Comparison of ENCODE assay signal across 1 cellular context in the genomic region with DNA sequence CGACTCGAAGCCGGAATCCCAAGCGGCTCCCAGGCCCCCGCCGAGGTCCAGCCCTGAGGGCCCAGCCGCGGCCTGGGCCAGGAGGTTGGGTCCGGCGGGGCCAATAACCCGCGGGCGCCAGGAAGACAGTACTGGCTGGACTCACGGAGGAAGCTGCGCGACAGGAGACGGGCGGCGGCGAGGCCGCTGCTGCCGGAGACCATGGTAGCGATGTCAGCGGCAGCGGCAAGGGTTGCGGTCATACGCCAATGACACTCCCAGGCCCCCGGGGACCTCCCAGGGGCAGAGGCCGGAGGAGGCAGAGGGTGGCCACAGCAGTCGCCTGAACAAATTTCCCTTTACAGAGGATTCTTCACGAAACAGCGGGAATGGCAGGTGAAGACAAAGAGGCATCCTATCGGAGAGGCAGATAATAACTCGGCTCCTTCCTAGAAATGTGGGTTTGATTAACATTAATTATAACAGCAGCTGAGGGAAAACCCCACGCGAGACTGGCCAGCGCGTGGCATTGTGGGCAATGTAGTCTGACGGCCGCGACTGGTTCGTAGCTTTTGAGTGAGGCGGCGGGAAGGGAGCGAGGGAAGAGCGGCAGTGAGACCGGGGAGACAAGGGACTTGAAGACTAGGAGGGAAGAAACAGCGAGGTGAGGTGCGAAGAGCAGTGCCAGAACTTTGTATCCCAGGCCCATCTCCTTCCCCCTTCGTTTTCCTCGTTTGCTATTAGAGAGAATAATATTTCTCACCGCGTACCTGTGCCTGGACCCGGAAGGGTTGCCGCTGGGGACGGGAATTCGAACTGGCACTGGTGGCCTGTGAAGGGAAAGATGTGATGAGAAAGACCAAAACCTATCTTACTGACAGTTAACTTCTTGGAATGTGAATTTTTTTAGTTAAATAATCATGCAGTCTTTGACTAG.
TF ChIP-seq lines count a peak whose summit lies in the region.

A gene (minus strand): TSS at position 253 of the 916 bp plus-strand sequence. CDS start 11 bp downstream, at position 242.

TF ChIP-seq in HepG2, 621 proteins besides CTCF, POLR2A, EP300 and RAD21 (continued from another document and continues in another):
- TF ChIP-seq, protein P1, sequence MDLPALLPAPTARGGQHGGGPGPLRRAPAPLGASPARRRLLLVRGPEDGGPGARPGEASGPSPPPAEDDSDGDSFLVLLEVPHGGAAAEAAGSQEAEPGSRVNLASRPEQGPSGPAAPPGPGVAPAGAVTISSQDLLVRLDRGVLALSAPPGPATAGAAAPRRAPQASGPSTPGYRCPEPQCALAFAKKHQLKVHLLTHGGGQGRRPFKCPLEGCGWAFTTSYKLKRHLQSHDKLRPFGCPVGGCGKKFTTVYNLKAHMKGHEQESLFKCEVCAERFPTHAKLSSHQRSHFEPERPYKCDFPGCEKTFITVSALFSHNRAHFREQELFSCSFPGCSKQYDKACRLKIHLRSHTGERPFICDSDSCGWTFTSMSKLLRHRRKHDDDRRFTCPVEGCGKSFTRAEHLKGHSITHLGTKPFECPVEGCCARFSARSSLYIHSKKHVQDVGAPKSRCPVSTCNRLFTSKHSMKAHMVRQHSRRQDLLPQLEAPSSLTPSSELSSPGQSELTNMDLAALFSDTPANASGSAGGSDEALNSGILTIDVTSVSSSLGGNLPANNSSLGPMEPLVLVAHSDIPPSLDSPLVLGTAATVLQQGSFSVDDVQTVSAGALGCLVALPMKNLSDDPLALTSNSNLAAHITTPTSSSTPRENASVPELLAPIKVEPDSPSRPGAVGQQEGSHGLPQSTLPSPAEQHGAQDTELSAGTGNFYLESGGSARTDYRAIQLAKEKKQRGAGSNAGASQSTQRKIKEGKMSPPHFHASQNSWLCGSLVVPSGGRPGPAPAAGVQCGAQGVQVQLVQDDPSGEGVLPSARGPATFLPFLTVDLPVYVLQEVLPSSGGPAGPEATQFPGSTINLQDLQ (CRISPR knock-in tag; IDR thresholded peaks at IDR 0.05) = no peak
- TF ChIP-seq HCFC1 (IDR thresholded peaks at IDR 0.05; ENCODE audit: low read depth, low read length) = peak; percentile 87
- TF ChIP-seq HNF4G (IDR thresholded peaks at IDR 0.05; ENCODE audit: borderline replicate concordance, low read depth, low read length) = peak; percentile 6; the same call in 1 of the 2 replicates
- no peak for TF ChIP-seq HNF4G (CRISPR knock-in tag; IDR thresholded peaks at IDR 0.05; ENCODE audit: borderline replicate concordance, low read depth)
- TF ChIP-seq, protein P2, sequence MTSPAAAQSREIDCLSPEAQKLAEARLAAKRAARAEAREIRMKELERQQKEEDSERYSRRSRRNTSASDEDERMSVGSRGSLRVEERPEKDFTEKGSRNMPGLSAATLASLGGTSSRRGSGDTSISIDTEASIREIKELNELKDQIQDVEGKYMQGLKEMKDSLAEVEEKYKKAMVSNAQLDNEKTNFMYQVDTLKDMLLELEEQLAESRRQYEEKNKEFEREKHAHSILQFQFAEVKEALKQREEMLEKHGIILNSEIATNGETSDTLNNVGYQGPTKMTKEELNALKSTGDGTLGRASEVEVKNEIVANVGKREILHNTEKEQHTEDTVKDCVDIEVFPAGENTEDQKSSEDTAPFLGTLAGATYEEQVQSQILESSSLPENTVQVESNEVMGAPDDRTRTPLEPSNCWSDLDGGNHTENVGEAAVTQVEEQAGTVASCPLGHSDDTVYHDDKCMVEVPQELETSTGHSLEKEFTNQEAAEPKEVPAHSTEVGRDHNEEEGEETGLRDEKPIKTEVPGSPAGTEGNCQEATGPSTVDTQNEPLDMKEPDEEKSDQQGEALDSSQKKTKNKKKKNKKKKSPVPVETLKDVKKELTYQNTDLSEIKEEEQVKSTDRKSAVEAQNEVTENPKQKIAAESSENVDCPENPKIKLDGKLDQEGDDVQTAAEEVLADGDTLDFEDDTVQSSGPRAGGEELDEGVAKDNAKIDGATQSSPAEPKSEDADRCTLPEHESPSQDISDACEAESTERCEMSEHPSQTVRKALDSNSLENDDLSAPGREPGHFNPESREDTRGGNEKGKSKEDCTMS (CRISPR knock-in tag; conservative IDR thresholded peaks at IDR 0.05) = no peak
- TF ChIP-seq DR1 (CRISPR knock-in tag; IDR thresholded peaks at IDR 0.05) = peak; percentile 63; the same call in 1 of the 2 replicates
- TF ChIP-seq, protein P3, sequence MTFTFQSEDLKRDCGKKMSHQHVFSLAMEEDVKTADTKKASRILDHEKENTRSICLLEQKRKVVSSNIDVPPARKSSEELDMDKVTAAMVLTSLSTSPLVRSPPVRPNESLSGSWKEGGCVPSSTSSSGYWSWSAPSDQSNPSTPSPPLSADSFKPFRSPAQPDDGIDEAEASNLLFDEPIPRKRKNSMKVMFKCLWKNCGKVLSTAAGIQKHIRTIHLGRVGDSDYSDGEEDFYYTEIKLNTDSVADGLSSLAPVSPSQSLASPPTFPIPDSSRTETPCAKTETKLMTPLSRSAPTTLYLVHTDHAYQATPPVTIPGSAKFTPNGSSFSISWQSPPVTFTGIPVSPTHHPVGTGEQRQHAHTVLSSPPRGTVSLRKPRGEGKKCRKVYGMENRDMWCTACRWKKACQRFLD (CRISPR knock-in tag; IDR thresholded peaks at IDR 0.05; ENCODE audit: borderline replicate concordance) = no peak
- no peak for TF ChIP-seq REL (CRISPR knock-in tag; conservative IDR thresholded peaks at IDR 0.05)
- no peak; the same call in 1 of the 2 replicates for TF ChIP-seq REPIN1 (CRISPR knock-in tag; IDR thresholded peaks at IDR 0.05; ENCODE audit: borderline replicate concordance, low read depth)
- no peak for TF ChIP-seq U2AF2 (IDR thresholded peaks at IDR 0.05; ENCODE audit: low read depth, low read length)
- TF ChIP-seq, protein P4, sequence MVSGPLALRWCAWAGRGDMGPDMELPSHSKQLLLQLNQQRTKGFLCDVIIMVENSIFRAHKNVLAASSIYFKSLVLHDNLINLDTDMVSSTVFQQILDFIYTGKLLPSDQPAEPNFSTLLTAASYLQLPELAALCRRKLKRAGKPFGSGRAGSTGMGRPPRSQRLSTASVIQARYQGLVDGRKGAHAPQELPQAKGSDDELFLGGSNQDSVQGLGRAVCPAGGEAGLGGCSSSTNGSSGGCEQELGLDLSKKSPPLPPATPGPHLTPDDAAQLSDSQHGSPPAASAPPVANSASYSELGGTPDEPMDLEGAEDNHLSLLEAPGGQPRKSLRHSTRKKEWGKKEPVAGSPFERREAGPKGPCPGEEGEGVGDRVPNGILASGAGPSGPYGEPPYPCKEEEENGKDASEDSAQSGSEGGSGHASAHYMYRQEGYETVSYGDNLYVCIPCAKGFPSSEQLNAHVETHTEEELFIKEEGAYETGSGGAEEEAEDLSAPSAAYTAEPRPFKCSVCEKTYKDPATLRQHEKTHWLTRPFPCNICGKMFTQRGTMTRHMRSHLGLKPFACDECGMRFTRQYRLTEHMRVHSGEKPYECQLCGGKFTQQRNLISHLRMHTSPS (CRISPR knock-in tag; IDR thresholded peaks at IDR 0.05; ENCODE audit: low read depth) = no peak
- TF ChIP-seq, protein P5, sequence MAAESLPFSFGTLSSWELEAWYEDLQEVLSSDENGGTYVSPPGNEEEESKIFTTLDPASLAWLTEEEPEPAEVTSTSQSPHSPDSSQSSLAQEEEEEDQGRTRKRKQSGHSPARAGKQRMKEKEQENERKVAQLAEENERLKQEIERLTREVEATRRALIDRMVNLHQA (CRISPR knock-in tag; IDR thresholded peaks at IDR 0.05) = no peak
- 0 out of 2 replicates have a peak, but pooled peaks have one; percentile 33 for TF ChIP-seq ZNF746 (CRISPR knock-in tag; IDR thresholded peaks at IDR 0.05)
- peak; percentile 49 for TF ChIP-seq TAF1 (CRISPR knock-in tag; IDR thresholded peaks at IDR 0.05)
- no peak; the same call in 1 of the 2 replicates for TF ChIP-seq MTA1 (CRISPR knock-in tag; IDR thresholded peaks at IDR 0.05; ENCODE audit: borderline replicate concordance)
- TF ChIP-seq, protein P6, sequence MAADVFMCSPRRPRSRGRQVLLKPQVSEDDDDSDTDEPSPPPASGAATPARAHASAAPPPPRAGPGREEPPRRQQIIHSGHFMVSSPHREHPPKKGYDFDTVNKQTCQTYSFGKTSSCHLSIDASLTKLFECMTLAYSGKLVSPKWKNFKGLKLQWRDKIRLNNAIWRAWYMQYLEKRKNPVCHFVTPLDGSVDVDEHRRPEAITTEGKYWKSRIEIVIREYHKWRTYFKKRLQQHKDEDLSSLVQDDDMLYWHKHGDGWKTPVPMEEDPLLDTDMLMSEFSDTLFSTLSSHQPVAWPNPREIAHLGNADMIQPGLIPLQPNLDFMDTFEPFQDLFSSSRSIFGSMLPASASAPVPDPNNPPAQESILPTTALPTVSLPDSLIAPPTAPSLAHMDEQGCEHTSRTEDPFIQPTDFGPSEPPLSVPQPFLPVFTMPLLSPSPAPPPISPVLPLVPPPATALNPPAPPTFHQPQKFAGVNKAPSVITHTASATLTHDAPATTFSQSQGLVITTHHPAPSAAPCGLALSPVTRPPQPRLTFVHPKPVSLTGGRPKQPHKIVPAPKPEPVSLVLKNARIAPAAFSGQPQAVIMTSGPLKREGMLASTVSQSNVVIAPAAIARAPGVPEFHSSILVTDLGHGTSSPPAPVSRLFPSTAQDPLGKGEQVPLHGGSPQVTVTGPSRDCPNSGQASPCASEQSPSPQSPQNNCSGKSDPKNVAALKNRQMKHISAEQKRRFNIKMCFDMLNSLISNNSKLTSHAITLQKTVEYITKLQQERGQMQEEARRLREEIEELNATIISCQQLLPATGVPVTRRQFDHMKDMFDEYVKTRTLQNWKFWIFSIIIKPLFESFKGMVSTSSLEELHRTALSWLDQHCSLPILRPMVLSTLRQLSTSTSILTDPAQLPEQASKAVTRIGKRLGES (CRISPR knock-in tag; IDR thresholded peaks at IDR 0.05; ENCODE audit: borderline replicate concordance) = 0 out of 2 replicates have a peak, but pooled peaks have one; percentile 8
- peak; percentile 11; the same call in 1 of the 2 replicates for TF ChIP-seq ZSCAN9 (CRISPR knock-in tag; IDR thresholded peaks at IDR 0.05; ENCODE audit: borderline replicate concordance)
- TF ChIP-seq, protein P7, sequence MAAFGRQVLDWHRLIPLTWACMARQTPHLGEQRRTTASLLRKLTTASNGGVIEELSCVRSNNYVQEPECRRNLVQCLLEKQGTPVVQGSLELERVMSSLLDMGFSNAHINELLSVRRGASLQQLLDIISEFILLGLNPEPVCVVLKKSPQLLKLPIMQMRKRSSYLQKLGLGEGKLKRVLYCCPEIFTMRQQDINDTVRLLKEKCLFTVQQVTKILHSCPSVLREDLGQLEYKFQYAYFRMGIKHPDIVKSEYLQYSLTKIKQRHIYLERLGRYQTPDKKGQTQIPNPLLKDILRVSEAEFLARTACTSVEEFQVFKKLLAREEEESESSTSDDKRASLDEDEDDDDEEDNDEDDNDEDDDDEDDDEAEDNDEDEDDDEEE (CRISPR knock-in tag; IDR thresholded peaks at IDR 0.05) = no peak
- TF ChIP-seq FOXK2 (IDR thresholded peaks at IDR 0.05) = no peak
- peak; percentile 21; the same call in 1 of the 2 replicates for TF ChIP-seq ZBTB7B (CRISPR knock-in tag; IDR thresholded peaks at IDR 0.05)
- TF ChIP-seq NFIB (CRISPR knock-in tag; IDR thresholded peaks at IDR 0.05; ENCODE audit: borderline replicate concordance) = no peak
- TF ChIP-seq TAF15 (IDR thresholded peaks at IDR 0.05; ENCODE audit: low read depth, low read length, poor library complexity, severe bottlenecking) = no peak
- TF ChIP-seq, protein P8, sequence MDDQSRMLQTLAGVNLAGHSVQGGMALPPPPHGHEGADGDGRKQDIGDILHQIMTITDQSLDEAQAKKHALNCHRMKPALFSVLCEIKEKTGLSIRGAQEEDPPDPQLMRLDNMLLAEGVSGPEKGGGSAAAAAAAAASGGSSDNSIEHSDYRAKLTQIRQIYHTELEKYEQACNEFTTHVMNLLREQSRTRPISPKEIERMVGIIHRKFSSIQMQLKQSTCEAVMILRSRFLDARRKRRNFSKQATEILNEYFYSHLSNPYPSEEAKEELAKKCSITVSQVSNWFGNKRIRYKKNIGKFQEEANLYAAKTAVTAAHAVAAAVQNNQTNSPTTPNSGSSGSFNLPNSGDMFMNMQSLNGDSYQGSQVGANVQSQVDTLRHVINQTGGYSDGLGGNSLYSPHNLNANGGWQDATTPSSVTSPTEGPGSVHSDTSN (CRISPR knock-in tag; IDR thresholded peaks at IDR 0.05; ENCODE audit: borderline replicate concordance) = no peak
- TF ChIP-seq HOXA5 (CRISPR knock-in tag; IDR thresholded peaks at IDR 0.05) = peak; percentile 58
- TF ChIP-seq, protein P9, sequence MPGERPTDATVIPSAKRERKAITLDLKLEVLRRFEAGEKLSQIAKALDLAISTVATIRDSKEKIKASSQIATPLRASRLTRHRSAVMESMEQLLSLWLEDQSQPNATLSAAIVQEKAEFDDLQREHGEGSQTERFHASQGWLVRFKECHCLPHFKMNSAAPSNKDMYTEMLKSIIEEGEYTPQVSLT (CRISPR knock-in tag; IDR thresholded peaks at IDR 0.05; ENCODE audit: borderline replicate concordance, low read depth) = no peak
- TF ChIP-seq ZNF607 (CRISPR knock-in tag; IDR thresholded peaks at IDR 0.05; ENCODE audit: borderline replicate concordance) = no peak
- TF ChIP-seq KDM4B (CRISPR knock-in tag; IDR thresholded peaks at IDR 0.05) = no peak
- TF ChIP-seq, protein P10, sequence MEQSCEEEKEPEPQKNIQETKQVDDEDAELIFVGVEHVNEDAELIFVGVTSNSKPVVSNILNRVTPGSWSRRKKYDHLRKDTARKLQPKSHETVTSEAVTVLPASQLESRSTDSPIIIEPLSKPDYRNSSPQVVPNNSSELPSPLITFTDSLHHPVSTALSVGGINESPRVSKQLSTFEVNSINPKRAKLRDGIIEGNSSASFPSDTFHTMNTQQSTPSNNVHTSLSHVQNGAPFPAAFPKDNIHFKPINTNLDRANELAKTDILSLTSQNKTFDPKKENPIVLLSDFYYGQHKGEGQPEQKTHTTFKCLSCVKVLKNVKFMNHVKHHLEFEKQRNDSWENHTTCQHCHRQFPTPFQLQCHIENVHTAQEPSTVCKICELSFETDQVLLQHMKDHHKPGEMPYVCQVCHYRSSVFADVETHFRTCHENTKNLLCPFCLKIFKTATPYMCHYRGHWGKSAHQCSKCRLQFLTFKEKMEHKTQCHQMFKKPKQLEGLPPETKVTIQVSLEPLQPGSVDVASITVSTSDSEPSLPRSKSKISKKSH (CRISPR knock-in tag; IDR thresholded peaks at IDR 0.05; ENCODE audit: borderline replicate concordance) = no peak
- TF ChIP-seq KAT7 (CRISPR knock-in tag; IDR thresholded peaks at IDR 0.05; ENCODE audit: borderline replicate concordance) = 0 out of 2 replicates have a peak, but pooled peaks have one; percentile 72
- TF ChIP-seq ZNF883 (CRISPR knock-in tag; IDR thresholded peaks at IDR 0.05; ENCODE audit: not compliant biosample characterization) = peak; percentile 72
- TF ChIP-seq RBAK (CRISPR knock-in tag; IDR thresholded peaks at IDR 0.05) = no peak
- no peak for TF ChIP-seq TSC22D2 (CRISPR knock-in tag; IDR thresholded peaks at IDR 0.05; ENCODE audit: borderline replicate concordance)
- 0 out of 2 replicates have a peak, but pooled peaks have one; percentile 78 for TF ChIP-seq ZNF235 (CRISPR knock-in tag; IDR thresholded peaks at IDR 0.05; ENCODE audit: borderline replicate concordance)
- TF ChIP-seq GTF3A (CRISPR knock-in tag; conservative IDR thresholded peaks at IDR 0.05) = no peak
- peak; percentile 47; the same call in 1 of the 2 replicates for TF ChIP-seq ELF3 (CRISPR knock-in tag; IDR thresholded peaks at IDR 0.05)
- TF ChIP-seq ZNF567 (CRISPR knock-in tag; IDR thresholded peaks at IDR 0.05; ENCODE audit: borderline replicate concordance) = peak; percentile 73; the same call in 1 of the 2 replicates
